ENCODE assay signal across 14 cellular contexts in genomic region chrX:153057281-153057680, GRCh38. TPM values are rescaled to one million over a fixed set of nuclear protein-coding genes. Genes with fewer than 3 reads are reported as not detected.
"Had no signal": no experiment of that assay in that cellular context is flagged by ENCODE, and none has a peak within 500 bp of the region (broad histone marks: within the 10 kb centered on the region; RNA-seq: fewer than 3 reads in every experiment).

No MANE protein-coding gene starts in this region.

- ATAC-seq: left colon; pancreas; stimulated activated naive CD8-positive, alpha-beta T cell treated with anti-CD3 and anti-CD28 coated beads, Interleukin-15, Interleukin-2, amounts not matched to agents 100 U/mL and 50 U/mL, for 24 hours had no signal

- H3K4me3 Mint-ChIP-seq: activated T-cell treated with anti-CD3 and anti-CD28 coated beads, Interleukin-2, amount 50 U/mL, for 24 hours had no signal

- H3K27ac ChIP-seq: esophagus muscularis mucosa, pancreas, thoracic aorta had no signal

- H3K4me3 ChIP-seq: pancreas, thoracic aorta had no signal

- H3K27ac Mint-ChIP-seq: activated T-cell treated with anti-CD3 and anti-CD28 coated beads, Interleukin-2, amount 50 U/mL, for 24 hours had no signal

- H3K9me3 ChIP-seq: esophagus muscularis mucosa, pancreas, thoracic aorta had no signal

- H3K4me1 ChIP-seq: pancreas had no signal

- H3K9me3 Mint-ChIP-seq: activated T-cell treated with anti-CD3 and anti-CD28 coated beads, Interleukin-2, amount 50 U/mL, for 24 hours had no signal

- H3K36me3 ChIP-seq: esophagus muscularis mucosa, pancreas, thoracic aorta had no signal

- DNase-seq: activated CD4-positive, alpha-beta T cell treated with anti-CD3 and anti-CD28 coated beads, Interleukin-2, amount 50 U/mL, for 1 hour; activated CD4-positive, CD25-positive, alpha-beta regulatory T cell; activated gamma-delta T cell treated with Interleukin-2 at 50 U/mL for 16 hours; activated T-cell treated with anti-CD3 and anti-CD28 coated beads, Interleukin-2, amount 50 U/mL, for 24 hours; aorta; left colon; stimulated activated CD4-positive, alpha-beta T cell treated with anti-CD3 and anti-CD28 coated beads, Interleukin-4, amount 100 ng/mL, for 1 hour; stimulated activated CD8-positive, alpha-beta memory T cell treated with anti-CD3 and anti-CD28 coated beads, Interleukin-4, amount 100 ng/mL, for 48 hours; stimulated activated naive CD8-positive, alpha-beta T cell treated with anti-CD3 and anti-CD28 coated beads, Interleukin-15, Interleukin-2, amounts not matched to agents 100 U/mL and 50 U/mL, for 24 hours had no signal

RNA-seq across cellular contexts. Expression of gene PNMA3, which starts 1.0 kb away (rescaled TPM):
- total RNA-seq: bronchial epithelial cell, dermis microvascular lymphatic vessel endothelial cell had no signal
